ENCODE assay signal across 14 cellular contexts in genomic region chr16:67016681-67017450, GRCh38. TPM values are rescaled to one million over a fixed set of nuclear protein-coding genes. Genes with fewer than 3 reads are reported as not detected.
DNase-seq lines count a peak whose midpoint lies in the region; TF ChIP-seq lines count a peak whose summit lies in the region.
"Had no signal": no experiment of that assay in that cellular context is flagged by ENCODE, and none has a peak within 500 bp of the region (broad histone marks: within the 10 kb centered on the region; RNA-seq: fewer than 3 reads in every experiment).

No MANE protein-coding gene starts in this region.

- TF ChIP-seq CTCF in mammary epithelial cell (conservative IDR thresholded peaks at IDR 0.05 in 1 of 2, IDR thresholded peaks at IDR 0.05 in 1 of 2; ENCODE audit: extremely low read depth in 1 of 2, insufficient read depth in 1 of 2, low read depth in 1 of 2, low read length in 2 of 2) (no peak), MCF 10A (IDR thresholded peaks at IDR 0.05; ENCODE audit: unreplicated experiment) (no peak), chondrocyte (IDR thresholded peaks at IDR 0.05) (no peak), neural crest cell (conservative IDR thresholded peaks at IDR 0.05) (no peak), vagina (IDR thresholded peaks at IDR 0.05) (no peak)

- H4K20me1 ChIP-seq in mammary epithelial cell (ENCODE audit: insufficient read depth, low read length): no peaks in the 10 kb centered on the region

- H3K9me3 Mint-ChIP-seq in MCF 10A (ENCODE audit: unreplicated experiment) (no peaks in the 10 kb centered on the region), chondrocyte (ENCODE audit: low read depth) (no peaks in the 10 kb centered on the region), neural crest cell (no peaks in the 10 kb centered on the region)
- H3K9me3 Mint-ChIP-seq: activated T-cell treated with anti-CD3 and anti-CD28 coated beads, Interleukin-2, amount 50 U/mL, for 4 hours; naive thymus-derived CD4-positive, alpha-beta T cell had no signal

- H3K36me3 ChIP-seq in mammary epithelial cell (ENCODE audit: insufficient read depth, low read length) (no peaks in the 10 kb centered on the region), vagina (no peaks in the 10 kb centered on the region)
- H3K36me3 ChIP-seq: HAP-1, thoracic aorta had no signal

- 32% methylated on average over 3 of the region's 5 CpGs for WGBS in mammary epithelial cell (ENCODE audit: low coverage, missing lambda C conversion rate)

- no TSS peak for BruUV-seq in mammary epithelial cell (replicated peaks; lab: Mats Ljungman, UMichigan)
- BruUV-seq in MCF 10A (replicated peaks; lab: Mats Ljungman, UMichigan): no TSS peak

- CTCF ChIA-PET in mammary epithelial cell (lab: Charles Lee; ENCODE audit: low non-redundant PET): interaction anchor here (0.6 kb wide), 1 partner anchor 167 kb away, joined by 3 read pairs; the partner anchor contains the start of gene MATCAP1
- CTCF ChIA-PET in MCF 10A (lab: Yijun Ruan, JAX): interaction anchor here (1.1 to 2.7 kb wide), 12 partner anchors 9 to 268 kb away, joined by 3 to 34 read pairs (median 6); partner anchors contain the start of genes CBFB and ELMO3

- no peaks in the 10 kb centered on the region for H3K79me2 ChIP-seq in mammary epithelial cell (ENCODE audit: insufficient read depth, low read length)

- H3K27me3 Mint-ChIP-seq in MCF 10A (ENCODE audit: insufficient read depth, unreplicated experiment) (no peaks in the 10 kb centered on the region), chondrocyte (ENCODE audit: low read depth) (no peaks in the 10 kb centered on the region), neural crest cell (ENCODE audit: low read depth) (peaks cover 33% of the 10 kb centered on the region)
- H3K27me3 Mint-ChIP-seq: naive thymus-derived CD4-positive, alpha-beta T cell had no signal

- no peak overlapping the region for H3K4me2 ChIP-seq in mammary epithelial cell (ENCODE audit: insufficient read depth, low read depth, low read length)

- no peak overlapping the region for H3K4me3 ChIP-seq in mammary epithelial cell (replicated peaks in 1 of 3; ENCODE audit: insufficient read depth in 1 of 3, low read depth in 2 of 3, low read length in 3 of 3)
- no peak overlapping the region for H3K4me3 ChIP-seq in vagina
- H3K4me3 ChIP-seq: HAP-1, thoracic aorta had no signal

- POLR2A ChIA-PET in MCF 10A (lab: Yijun Ruan, JAX): interaction anchor here (0.8 to 1.5 kb wide), 2 partner anchors 10 to 12 kb away, joined by 3 read pairs; partner anchors contain the start of gene CBFB

- in situ Hi-C loops in mammary epithelial cell (cut with MboI; ENCODE audit: low sequenced_read_pairs in 2 of 2): no loop called here

- H3K4me1 ChIP-seq in mammary epithelial cell (ENCODE audit: insufficient read depth, low read length): peaks cover 22% of the 10 kb centered on the region
- peaks cover 23% of the 10 kb centered on the region for H3K4me1 ChIP-seq in vagina

- H2AFZ ChIP-seq in mammary epithelial cell (ENCODE audit: low read depth, low read length): peak overlapping the region; percentile 79

- H3K4me1 Mint-ChIP-seq in MCF 10A (ENCODE audit: insufficient read depth, unreplicated experiment) (no peaks in the 10 kb centered on the region), chondrocyte (ENCODE audit: low read depth) (peaks cover 10% of the 10 kb centered on the region), neural crest cell (peaks cover 6% of the 10 kb centered on the region)

- H3K36me3 Mint-ChIP-seq in MCF 10A (ENCODE audit: insufficient read depth, unreplicated experiment): no peaks in the 10 kb centered on the region
- H3K36me3 Mint-ChIP-seq in chondrocyte (ENCODE audit: low read depth): no peaks in the 10 kb centered on the region
- no peaks in the 10 kb centered on the region for H3K36me3 Mint-ChIP-seq in neural crest cell (ENCODE audit: low read depth)

- H3K9me3 ChIP-seq in mammary epithelial cell (replicated peaks; ENCODE audit: insufficient read depth, low read length): no peaks in the 10 kb centered on the region
- no peaks in the 10 kb centered on the region for H3K9me3 ChIP-seq in vagina
- H3K9me3 ChIP-seq: HAP-1, thoracic aorta had no signal

- H3K4me3 Mint-ChIP-seq in MCF 10A (ENCODE audit: unreplicated experiment) (no peak overlapping the region), chondrocyte (ENCODE audit: unreplicated experiment) (no peak overlapping the region), neural crest cell (no peak overlapping the region)
- H3K4me3 Mint-ChIP-seq: activated T-cell treated with anti-CD3 and anti-CD28 coated beads, Interleukin-2, amount 50 U/mL, for 4 hours had no signal

- H3K27me3 ChIP-seq in mammary epithelial cell (ENCODE audit: insufficient read depth, low read length) (no peaks in the 10 kb centered on the region), vagina (no peaks in the 10 kb centered on the region)

- dilution Hi-C loops in mammary epithelial cell (cut with HindIII; ENCODE audit: low sequenced_read_pairs): loop anchor here (5.0 kb wide), 2 partner anchors 40 to 70 kb away; no protein-coding TSS in a partner anchor

- H3K27ac ChIP-seq in mammary epithelial cell (ENCODE audit: insufficient read depth, low read depth, low read length) (no peak overlapping the region), vagina (no peak overlapping the region)
- H3K27ac ChIP-seq: thoracic aorta had no signal

- H3K9ac ChIP-seq in mammary epithelial cell (ENCODE audit: insufficient read depth, low read length): no peak overlapping the region

- TF ChIP-seq POLR2A in vagina (IDR thresholded peaks at IDR 0.05): no peak

- H3K27ac Mint-ChIP-seq in MCF 10A (ENCODE audit: low read depth, unreplicated experiment): no peak overlapping the region
- no peak overlapping the region for H3K27ac Mint-ChIP-seq in chondrocyte (ENCODE audit: unreplicated experiment)
- peak overlapping the region; percentile 84 for H3K27ac Mint-ChIP-seq in neural crest cell (ENCODE audit: unreplicated experiment)

- DNase-seq in mammary epithelial cell (no peak), MCF 10A (ENCODE audit: unreplicated experiment) (no peak), chondrocyte (ENCODE audit: low spot score) (peak; percentile 58), neural crest cell (ENCODE audit: low read depth, low spot score) (no peak), vagina (ENCODE audit: extremely low spot score in 2 of 2) (peak; percentile 74 to 79), activated gamma-delta T cell treated with Interleukin-2 at 50 U/mL for 16 hours (no peak), NCI-H510A (lab: John Stamatoyannopoulos, UW) (no peak), NOMO-1 treated with dmso at 0.1 percent for 144 hours (lab: John Stamatoyannopoulos, UW; ENCODE audit: unreplicated experiment) (no peak)
- DNase-seq: activated naive CD4-positive, alpha-beta T cell treated with anti-CD3 and anti-CD28 coated beads, Interleukin-2, amount 50 U/mL, for 16 hours had no signal

- intact Hi-C loops in mammary epithelial cell (cut with micrococcal nuclease): loop anchor here (1.0 to 2.0 kb wide), 3 partner anchors 62 to 181 kb away; no protein-coding TSS in a partner anchor
- intact Hi-C loops in MCF 10A (cut with micrococcal nuclease): loop anchor here (10.0 kb wide), 1 partner anchor 62 kb away; no protein-coding TSS in a partner anchor
- intact Hi-C loops in vagina (cut with DNase I): loop anchor here (5.0 kb wide), 1 partner anchor 175 kb away; the partner anchor contains the start of genes E2F4 and EXOC3L1

RNA-seq across cellular contexts. Expression of gene CBFB, which starts 12.1 kb away (rescaled TPM):
- total RNA-seq in mammary epithelial cell: 10 to 100 TPM; 80.4 to 81.3 TPM
- 36.9 TPM for polyA plus RNA-seq in mammary epithelial cell
- 17.5 TPM for polyA minus RNA-seq in mammary epithelial cell
- 87.1 and 105 TPM in 2 replicates for total RNA-seq in MCF 10A (2022)
- total RNA-seq in chondrocyte: 56.6 to 62.7 TPM (median 61.3 TPM) in 3 replicates
- total RNA-seq in neural crest cell: 106 TPM in 2 replicates
- 33.9 TPM for total RNA-seq in vagina

RNA-seq across cellular contexts. Expression of gene CES4A, which starts 28.5 kb away (rescaled TPM):
- total RNA-seq in mammary epithelial cell (1 to 10 TPM; 2.7 to 3.6 TPM), MCF 10A (2022) (5.1 and 6.6 TPM in 2 replicates), chondrocyte (1.6 to 6.6 TPM (median 2.6 TPM) in 3 replicates), neural crest cell (1.8 TPM in 2 replicates), vagina (12.5 TPM)
- 4.8 TPM for polyA plus RNA-seq in mammary epithelial cell
- polyA minus RNA-seq in mammary epithelial cell: 2.3 TPM

RNA-seq across cellular contexts. Expression of gene CES3, which starts 55.8 kb away (rescaled TPM):
- 1 to 10 TPM; 1.3 to 3.5 TPM for total RNA-seq in mammary epithelial cell
- 2.0 TPM for polyA plus RNA-seq in mammary epithelial cell
- 2.6 TPM for polyA minus RNA-seq in mammary epithelial cell
- total RNA-seq in MCF 10A (2022): 0.52 and 0.65 TPM in 2 replicates
- 0.12 to 0.75 TPM (median 0.13 TPM) in 3 replicates for total RNA-seq in chondrocyte
- total RNA-seq in neural crest cell: 2.4 and 3.2 TPM in 2 replicates
- 0.98 TPM for total RNA-seq in vagina
- total RNA-seq: dermis microvascular lymphatic vessel endothelial cell had no signal
- polyA plus RNA-seq: naive thymus-derived CD4-positive, alpha-beta T cell had no signal

Comparison
In these comparisons a context has a peak if more than half of its experiments do, and no peak if none do; other contexts are left out.
1. DNase-seq: peak in chondrocyte (single experiment) and vagina (2 of 2); none in mammary epithelial cell (single experiment), MCF 10A (single experiment), neural crest cell (single experiment), activated gamma-delta T cell treated with Interleukin-2 at 50 U/mL for 16 hours (single experiment), NCI-H510A (single experiment) and NOMO-1 treated with dmso at 0.1 percent for 144 hours (single experiment).